26 cellular contexts compared by ENCODE assay signal in the genomic region with DNA sequence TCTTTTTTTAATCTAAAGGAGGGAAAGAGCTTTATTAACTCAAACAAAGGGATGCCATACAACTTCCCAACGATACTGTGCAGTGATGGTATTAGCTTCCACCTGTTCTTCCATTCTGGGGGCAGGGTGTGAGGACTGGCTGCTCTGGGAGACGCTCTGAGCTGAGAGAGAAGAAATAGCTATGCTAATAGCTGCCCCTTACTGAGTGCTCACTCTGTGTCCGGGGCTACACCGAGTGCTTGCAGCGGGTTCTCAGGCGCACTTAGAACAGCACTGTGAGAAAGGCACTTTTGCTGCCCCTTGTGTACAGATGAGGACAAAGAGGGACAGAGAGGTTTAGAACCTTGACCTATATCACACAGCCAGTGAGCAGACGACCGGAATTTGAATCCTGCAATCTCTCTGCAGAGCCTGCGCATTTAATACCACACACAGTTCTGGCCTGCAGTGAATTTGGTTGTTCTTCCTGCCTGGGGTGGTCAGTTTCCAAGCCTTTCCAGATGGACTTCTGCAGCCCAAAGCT.
A peak's percentile ranks its signal among the peaks of the same experiment; 100 is the strongest.
DNase-seq lines count a peak whose midpoint lies in the region; ATAC-seq, FAIRE-seq and TF ChIP-seq lines count a peak whose summit lies in the region.
"Had no signal": no experiment of that assay in that cellular context is flagged by ENCODE, and none has a peak within 500 bp of the region (broad histone marks: within the 10 kb centered on the region; RNA-seq: fewer than 3 reads in every experiment).

No MANE protein-coding gene starts in this region.

- H3K4me3 Mint-ChIP-seq in endodermal cell (no peak overlapping the region), neural progenitor cell (no peak overlapping the region)
- H3K4me3 Mint-ChIP-seq: CD14-positive monocyte; CD8-positive, alpha-beta memory T cell; HFFc6 had no signal

- POLR2A ChIA-PET in HepG2 (lab: Yijun Ruan, JAX) = no interaction called here

- H3K4me3 ChIP-seq in HepG2 (replicated peaks in 1 of 3; ENCODE audit: insufficient read depth in 1 of 3, low read depth in 2 of 3, low read length in 3 of 3) = no peak overlapping the region
- H3K4me3 ChIP-seq in right lobe of liver = no peak overlapping the region
- H3K4me3 ChIP-seq in endodermal cell (ENCODE audit: low read length) = no peak overlapping the region
- no peak overlapping the region for H3K4me3 ChIP-seq in neural progenitor cell
- H3K4me3 ChIP-seq: HAP-1 had no signal

- H3K36me3 ChIP-seq in HepG2 (replicated peaks in 1 of 2; ENCODE audit: control insufficient read depth in 1 of 2, insufficient read depth in 2 of 2, low read length in 2 of 2) = no peaks in the 10 kb centered on the region
- no peaks in the 10 kb centered on the region for H3K36me3 ChIP-seq in right lobe of liver
- no peaks in the 10 kb centered on the region for H3K36me3 ChIP-seq in endodermal cell (ENCODE audit: control insufficient read depth, insufficient read depth, low read length)
- no peaks in the 10 kb centered on the region for H3K36me3 ChIP-seq in neural progenitor cell
- H3K36me3 ChIP-seq: BE2C, HAP-1 had no signal

- H3K4me1 ChIP-seq in HepG2 (ENCODE audit: insufficient read depth, low read length) = no peaks in the 10 kb centered on the region
- no peaks in the 10 kb centered on the region for H3K4me1 ChIP-seq in right lobe of liver
- no peaks in the 10 kb centered on the region for H3K4me1 ChIP-seq in endodermal cell (ENCODE audit: control insufficient read depth, insufficient read depth, low read length)
- peaks cover 10% of the 10 kb centered on the region for H3K4me1 ChIP-seq in neural progenitor cell
- H3K4me1 ChIP-seq: HAP-1 had no signal

- no peak for TF ChIP-seq POLR2A in HepG2 (IDR thresholded peaks at IDR 0.05; ENCODE audit: insufficient read depth in 1 of 2, low read depth in 2 of 2, low read length in 2 of 2)
- TF ChIP-seq POLR2A in right lobe of liver (IDR thresholded peaks at IDR 0.05) = no peak

- in situ Hi-C loops in HepG2 (cut with HindIII; ENCODE audit: extremely low pct_ligation_motif_present, low pct_unique_long_range_greater_than_20kb) = no loop called here

- no peak overlapping the region for H2AFZ ChIP-seq in HepG2 (ENCODE audit: low read length)
- H2AFZ ChIP-seq in neural progenitor cell (replicated peaks) = peak overlapping the region; percentile 26

- TF ChIP-seq RAD21 in HepG2 (CRISPR knock-in tag; IDR thresholded peaks at IDR 0.05) = no peak

- intact Hi-C loops in HepG2 (cut with micrococcal nuclease; ENCODE audit: unreplicated experiment) (no loop called here), right lobe of liver (cut with DNase I) (no loop called here)

- no peak for FAIRE-seq in HepG2 (lab: Jason Lieb, UNC)
- FAIRE-seq: HTR-8/SVneo had no signal

- 16% methylated on average over 3 of the region's 9 CpGs for WGBS in HepG2 (ENCODE audit: low lambda C conversion rate)
- 67% methylated on average over 4 of the region's 9 CpGs for WGBS in right lobe of liver (ENCODE audit: insufficient coverage, low coverage, low lambda C conversion rate, missing lambda C conversion rate)
- WGBS in endodermal cell (ENCODE audit: insufficient coverage in 1 of 2, insufficient read length in 1 of 2), 2 experiments = 79 to 81% methylated on average over 7 to 9 of the region's 9 CpGs

- H3K27me3 Mint-ChIP-seq in endodermal cell (ENCODE audit: insufficient read depth) (peaks cover 1% of the 10 kb centered on the region), neural progenitor cell (ENCODE audit: insufficient read depth, low read depth) (peaks cover 11% of the 10 kb centered on the region)

- H3K9ac ChIP-seq in HepG2 (ENCODE audit: insufficient read depth, low read depth, low read length) (no peak overlapping the region), endodermal cell (ENCODE audit: extremely low read depth, low read length, poor library complexity, severe bottlenecking) (no peak overlapping the region), neural progenitor cell (no peak overlapping the region)

- no peaks in the 10 kb centered on the region for H3F3A ChIP-seq in neural progenitor cell (ENCODE audit: low read depth)

- H3K9me3 ChIP-seq in HepG2 (ENCODE audit: low read length) (peaks cover 7% of the 10 kb centered on the region), right lobe of liver (no peaks in the 10 kb centered on the region), endodermal cell (ENCODE audit: control insufficient read depth, low read length) (peaks cover 15% of the 10 kb centered on the region), neural progenitor cell (ENCODE audit: low read depth) (peaks cover 6% of the 10 kb centered on the region)
- H3K9me3 ChIP-seq: BE2C, HAP-1 had no signal

- peaks cover 5% of the 10 kb centered on the region for H3K4me1 Mint-ChIP-seq in endodermal cell
- H3K4me1 Mint-ChIP-seq in neural progenitor cell = peaks cover 15% of the 10 kb centered on the region
- H3K4me1 Mint-ChIP-seq: CD8-positive, alpha-beta memory T cell had no signal

- H3K36me3 Mint-ChIP-seq in endodermal cell (ENCODE audit: low read depth) (peaks cover 2% of the 10 kb centered on the region), neural progenitor cell (no peaks in the 10 kb centered on the region)
- H3K36me3 Mint-ChIP-seq: CD14-positive monocyte; CD8-positive, alpha-beta memory T cell had no signal

- no peak for TF ChIP-seq EP300 in HepG2 (IDR thresholded peaks at IDR 0.05; ENCODE audit: low read depth in 2 of 2, low read length in 2 of 2)
- no peak for TF ChIP-seq EP300 in HepG2 (CRISPR knock-in tag; IDR thresholded peaks at IDR 0.05; ENCODE audit: borderline replicate concordance)

- H3K27me3 ChIP-seq in HepG2 (ENCODE audit: control insufficient read depth in 1 of 2, insufficient read depth in 2 of 2, low read length in 2 of 2) (no peaks in the 10 kb centered on the region; a peak in 2 of 5 replicates), right lobe of liver (no peaks in the 10 kb centered on the region), endodermal cell (ENCODE audit: control insufficient read depth, insufficient read depth, low read length, poor library complexity, severe bottlenecking) (no peaks in the 10 kb centered on the region), neural progenitor cell (no peaks in the 10 kb centered on the region)
- H3K27me3 ChIP-seq: BE2C had no signal

- ATAC-seq in HepG2 = no peak
- no peak for ATAC-seq in right lobe of liver

- DNase-seq in HepG2 (ENCODE audit: low spot score) (no peak), right lobe of liver (no peak), endodermal cell (peak; percentile 49), neural progenitor cell (ENCODE audit: low spot score) (no peak), globus pallidus (ENCODE audit: low spot score) (no peak), NOMO-1 (lab: John Stamatoyannopoulos, UW; ENCODE audit: unreplicated experiment in 2 of 2) (no peak), GM10266 (ENCODE audit: extremely low spot score) (no peak)
- DNase-seq: 8988T; ACHN; BE2C; CD8-positive, alpha-beta memory T cell; DMS153; DND-41; HFFc6; KBM-7; MV-4-11; NCI-H1105; NCI-H1436 treated with DMSO at 0.1 percent for 48 hours; NCI-H187 treated with DMSO at 0.1 percent for 48 hours; NCI-H2107; NK-92 treated with Interleukin-12 subunit alpha and Interleukin-12 subunit beta, amount 100 ng/mL, for 24 hours; SHP77 had no signal

- H4K20me1 ChIP-seq in HepG2 (ENCODE audit: insufficient read depth, low read length) (no peaks in the 10 kb centered on the region), neural progenitor cell (ENCODE audit: low read depth) (no peaks in the 10 kb centered on the region)

- peaks cover 19% of the 10 kb centered on the region for H3K9me3 Mint-ChIP-seq in endodermal cell
- peaks cover 8% of the 10 kb centered on the region for H3K9me3 Mint-ChIP-seq in neural progenitor cell

- TF ChIP-seq CTCF in HepG2 (CRISPR knock-in tag; IDR thresholded peaks at IDR 0.05) (no peak), right lobe of liver (IDR thresholded peaks at IDR 0.05) (no peak), endodermal cell (conservative IDR thresholded peaks at IDR 0.05) (no peak), neural progenitor cell (IDR thresholded peaks at IDR 0.05) (no peak), GM10266 (IDR thresholded peaks at IDR 0.05; ENCODE audit: control insufficient read depth, insufficient read depth, low read depth, missing control alignments) (no peak)

- CTCF ChIA-PET in HepG2 (lab: Yijun Ruan, JAX; ENCODE audit: low intra/inter-chr PET ratio, low total read pairs) = no interaction called here

- H3K27ac Mint-ChIP-seq in endodermal cell (no peak overlapping the region), neural progenitor cell (no peak overlapping the region)
- H3K27ac Mint-ChIP-seq: CD8-positive, alpha-beta memory T cell; HFFc6 had no signal

- H3K4me2 ChIP-seq in HepG2 (ENCODE audit: low read depth, low read length) (no peak overlapping the region), neural progenitor cell (no peak overlapping the region)

- H3K27ac ChIP-seq in HepG2 (ENCODE audit: extremely low read length, insufficient read depth, low read length) (no peak overlapping the region), right lobe of liver (no peak overlapping the region), endodermal cell (ENCODE audit: low read depth, low read length) (no peak overlapping the region), neural progenitor cell (no peak overlapping the region)
- H3K27ac ChIP-seq: RWPE1 had no signal

- no peaks in the 10 kb centered on the region for H3K79me2 ChIP-seq in HepG2 (ENCODE audit: insufficient read depth, low read length)
- H3K79me2 ChIP-seq in neural progenitor cell (ENCODE audit: low read depth) = no peaks in the 10 kb centered on the region

- no TSS peak for BruUV-seq in HepG2 (replicated peaks; lab: Mats Ljungman, UMichigan)

TF ChIP-seq in HepG2, 621 proteins besides CTCF, POLR2A, EP300 and RAD21:
- peak; percentile 55; the same call in 1 of the 2 replicates for TF ChIP-seq ZNF768 (CRISPR knock-in tag; IDR thresholded peaks at IDR 0.05)
- TF ChIP-seq, protein P1, sequence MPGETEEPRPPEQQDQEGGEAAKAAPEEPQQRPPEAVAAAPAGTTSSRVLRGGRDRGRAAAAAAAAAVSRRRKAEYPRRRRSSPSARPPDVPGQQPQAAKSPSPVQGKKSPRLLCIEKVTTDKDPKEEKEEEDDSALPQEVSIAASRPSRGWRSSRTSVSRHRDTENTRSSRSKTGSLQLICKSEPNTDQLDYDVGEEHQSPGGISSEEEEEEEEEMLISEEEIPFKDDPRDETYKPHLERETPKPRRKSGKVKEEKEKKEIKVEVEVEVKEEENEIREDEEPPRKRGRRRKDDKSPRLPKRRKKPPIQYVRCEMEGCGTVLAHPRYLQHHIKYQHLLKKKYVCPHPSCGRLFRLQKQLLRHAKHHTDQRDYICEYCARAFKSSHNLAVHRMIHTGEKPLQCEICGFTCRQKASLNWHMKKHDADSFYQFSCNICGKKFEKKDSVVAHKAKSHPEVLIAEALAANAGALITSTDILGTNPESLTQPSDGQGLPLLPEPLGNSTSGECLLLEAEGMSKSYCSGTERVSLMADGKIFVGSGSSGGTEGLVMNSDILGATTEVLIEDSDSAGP (CRISPR knock-in tag; IDR thresholded peaks at IDR 0.05; ENCODE audit: borderline replicate concordance) = no peak
TF ChIP-seq in HepG2: peak in this region for 1.
